In genomic region chr3:177921153-177921552, GRCh38 we compare ENCODE assay signal across 20 cellular contexts.
"Had no signal": no experiment of that assay in that cellular context is flagged by ENCODE, and none has a peak within 500 bp of the region (broad histone marks: within the 10 kb centered on the region; RNA-seq: fewer than 3 reads in every experiment).

No MANE protein-coding gene starts in this region.

- H3K36me3 ChIP-seq: MG63, SJSA1 had no signal

- H3K4me3 ChIP-seq: MG63, SJSA1, SK-N-MC had no signal

- H3K4me1 ChIP-seq: SJSA1 had no signal

- H3K27ac ChIP-seq: SJSA1, SK-N-MC had no signal

- DNase-seq: Karpas-422, KG1, MG63, NCI-H1092 treated with DMSO at 0.1 percent for 48 hours, NCI-H1436, NCI-H187, NCI-H2029, NCI-H2081 treated with DMSO at 0.1 percent for 48 hours, NCI-H2171, NCI-H226, NCI-H446, NCI-H510A, NCI-H524 treated with DMSO at 0.1 percent for 48 hours, NCI-H69, NCI-H774, Right ventricle myocardium superior, RPMI8226, SIG-M5 had no signal

- H3K27me3 ChIP-seq: MG63, SJSA1 had no signal

- H3K9me3 ChIP-seq: SJSA1 had no signal
